ENCODE assay signal across 13 cellular contexts in genomic region chr13:48596128-48596429, GRCh38. TPM values are rescaled to one million over a fixed set of nuclear protein-coding genes. Genes with fewer than 3 reads are reported as not detected.
DNase-seq lines count a peak whose midpoint lies in the region; ATAC-seq and TF ChIP-seq lines count a peak whose summit lies in the region.
"Had no signal": no experiment of that assay in that cellular context is flagged by ENCODE, and none has a peak within 500 bp of the region (broad histone marks: within the 10 kb centered on the region; RNA-seq: fewer than 3 reads in every experiment).

No MANE protein-coding gene starts in this region.

- H3K27me3 ChIP-seq in DND-41 (ENCODE audit: insufficient read depth, low read length, poor library complexity) (no peaks in the 10 kb centered on the region), body of pancreas (no peaks in the 10 kb centered on the region), lung (ENCODE audit: control insufficient read depth, insufficient read depth) (no peaks in the 10 kb centered on the region), osteoblast (ENCODE audit: insufficient read depth, low read length) (no peaks in the 10 kb centered on the region)

- H3K4me3 ChIP-seq in DND-41 (ENCODE audit: low read depth in 1 of 2, low read length in 2 of 2) (no peak overlapping the region), body of pancreas (no peak overlapping the region), lung (no peak overlapping the region), osteoblast (ENCODE audit: insufficient read depth, low read length) (no peak overlapping the region), lower leg skin (ENCODE audit: low read depth, poor library complexity, severe bottlenecking) (no peak overlapping the region)

- DNase-seq in DND-41 = no peak
- peak; percentile 29 for DNase-seq in NCI-H69 (lab: John Stamatoyannopoulos, UW)
- peak; percentile 39 to 64 (median 58) for DNase-seq in body of pancreas
- DNase-seq in lung (ENCODE audit: low spot score) = peak; percentile 25
- no peak for DNase-seq in stimulated activated CD4-positive, alpha-beta T cell treated with anti-CD3 and anti-CD28 coated beads, Interleukin-4, amount 100 ng/mL, for 1 hour
- no peak for DNase-seq in osteoblast (ENCODE audit: insufficient read length, low spot score, missing footprints)
- no peak for DNase-seq in lower leg skin (ENCODE audit: low spot score in 2 of 2)
- DNase-seq: SHP77 treated with DMSO at 0.1 percent for 48 hours had no signal

- H3K4me2 ChIP-seq in DND-41 (ENCODE audit: insufficient read depth, low read length) = no peak overlapping the region
- no peak overlapping the region for H3K4me2 ChIP-seq in osteoblast (ENCODE audit: insufficient read depth, low read length)
- H3K4me2 ChIP-seq: KMS-11 had no signal

- no peaks in the 10 kb centered on the region for H4K20me1 ChIP-seq in DND-41 (ENCODE audit: insufficient read depth, low read length)
- no peaks in the 10 kb centered on the region for H4K20me1 ChIP-seq in osteoblast (ENCODE audit: insufficient read depth, low read length)

- H2AFZ ChIP-seq in DND-41 (ENCODE audit: low read depth, low read length) (peak overlapping the region; percentile 48), osteoblast (ENCODE audit: low read length) (no peak overlapping the region)

- no peaks in the 10 kb centered on the region for H3K36me3 ChIP-seq in DND-41 (ENCODE audit: insufficient read depth, low read length)
- H3K36me3 ChIP-seq in body of pancreas (replicated peaks in 1 of 2; ENCODE audit: insufficient read depth in 1 of 2, low read depth in 2 of 2) = no peaks in the 10 kb centered on the region
- no peaks in the 10 kb centered on the region for H3K36me3 ChIP-seq in lung (ENCODE audit: control insufficient read depth in 2 of 2, insufficient read depth in 2 of 2, low read length in 2 of 2)
- H3K36me3 ChIP-seq in osteoblast (ENCODE audit: insufficient read depth, low read length) = no peaks in the 10 kb centered on the region

- no peak for TF ChIP-seq POLR2A in body of pancreas (IDR thresholded peaks at IDR 0.05)
- no peak for TF ChIP-seq POLR2A in lower leg skin (IDR thresholded peaks at IDR 0.05)

- ATAC-seq in DND-41 (ENCODE audit: insufficient read depth, low read depth) = 0 out of 3 replicates have a peak, but pooled peaks have one; percentile 3
- ATAC-seq in body of pancreas = peak; percentile 69
- ATAC-seq in lung (ENCODE audit: insufficient read depth, low FRiP score) = no peak

- H3K4me1 ChIP-seq in DND-41 (ENCODE audit: insufficient read depth, low read length) (peaks cover 27% of the 10 kb centered on the region), body of pancreas (peaks cover 39% of the 10 kb centered on the region), lung (ENCODE audit: control insufficient read depth in 2 of 2, insufficient read depth in 2 of 2, low read length in 2 of 2) (no peaks in the 10 kb centered on the region), osteoblast (ENCODE audit: insufficient read depth, low read length) (peaks cover 6% of the 10 kb centered on the region)

- 49 to 52% methylated on average over 2 of the region's 2 CpGs for WGBS in body of pancreas, 2 donors
- 71 to 87% methylated on average over 2 of the region's 2 CpGs for WGBS in lung, 2 donors
- 71 to 79% methylated on average over 2 of the region's 2 CpGs for WGBS in lower leg skin, 2 donors

- H3K79me2 ChIP-seq in DND-41 (ENCODE audit: insufficient read depth, low read length) (no peaks in the 10 kb centered on the region), osteoblast (ENCODE audit: insufficient read depth, low read length) (no peaks in the 10 kb centered on the region)

- H3K9me3 ChIP-seq in DND-41 (ENCODE audit: insufficient read depth, low read length, severe bottlenecking) (peaks cover 15% of the 10 kb centered on the region), body of pancreas (no peaks in the 10 kb centered on the region), lung (ENCODE audit: control insufficient read depth in 2 of 2, insufficient read depth in 1 of 2, low read length in 1 of 2) (peaks cover 0 to 2% of the 10 kb centered on the region in 2 donors), osteoblast (ENCODE audit: low read depth, low read length) (no peaks in the 10 kb centered on the region)

- H3K9ac ChIP-seq in DND-41 (ENCODE audit: low read depth, low read length) = no peak overlapping the region
- H3K9ac ChIP-seq: KMS-11 had no signal

- TF ChIP-seq CTCF in DND-41 (IDR thresholded peaks at IDR 0.05; ENCODE audit: borderline replicate concordance, extremely low read depth, low read length, poor library complexity, severe bottlenecking) = no peak
- no peak for TF ChIP-seq CTCF in body of pancreas (IDR thresholded peaks at IDR 0.05)
- TF ChIP-seq CTCF in lung (IDR thresholded peaks at IDR 0.05; ENCODE audit: control extremely low read depth, extremely low read depth) = no peak
- no peak for TF ChIP-seq CTCF in osteoblast (IDR thresholded peaks at IDR 0.05; ENCODE audit: extremely low read depth, low read depth, low read length)
- TF ChIP-seq CTCF in lower leg skin (IDR thresholded peaks at IDR 0.05) = no peak

- intact Hi-C loops in body of pancreas (cut with DNase I) (no loop called here), lower leg skin (cut with DNase I; ENCODE audit: low total_unique reads) (loop anchor here (10.0 kb wide), 2 partner anchors 139 to 169 kb away; no protein-coding TSS in a partner anchor)

- H3K27ac ChIP-seq in DND-41 (ENCODE audit: low read length) = peak overlapping the region; percentile 69
- H3K27ac ChIP-seq in body of pancreas = peak overlapping the region in 3 of 4 donors; percentile 27 to 55 (median 55)
- no peak overlapping the region for H3K27ac ChIP-seq in lung (ENCODE audit: low read depth in 1 of 2, low read length in 1 of 2)
- H3K27ac ChIP-seq in osteoblast (ENCODE audit: low read depth, low read length) = no peak overlapping the region
- H3K27ac ChIP-seq: HL-60, KMS-11 had no signal

RNA-seq across cellular contexts. Expression of gene CYSLTR2, which starts 57.6 kb away (rescaled TPM):
- under 1 TPM in 1 of 2 donors, not detected in 1; 0.52 TPM for total RNA-seq in body of pancreas
- under 1 TPM; 0.57 to 0.92 TPM for total RNA-seq in lung
- under 1 TPM; 0.32 to 0.51 TPM for polyA plus RNA-seq in lung
- total RNA-seq in osteoblast = under 0.01 TPM in 2 replicates
- 1 to 10 TPM in 2 of 4 donors, under 1 TPM in 2; 0.30 to 2.2 (median 1.4) TPM for total RNA-seq in lower leg skin
- total RNA-seq: Daoy, HT1080, PC-3 had no signal

Comparison
In these comparisons a context has a peak if more than half of its experiments do, and no peak if none do; other contexts are left out.
1. DNase-seq: peak in NCI-H69 (single experiment), body of pancreas (4 of 4) and lung (single experiment); none in DND-41 (single experiment), stimulated activated CD4-positive, alpha-beta T cell treated with anti-CD3 and anti-CD28 coated beads, Interleukin-4, amount 100 ng/mL, for 1 hour (single experiment), osteoblast (single experiment) and lower leg skin (0 of 2).
2. H3K27ac ChIP-seq: peak in DND-41 (single experiment) and body of pancreas (3 of 4); none in lung (0 of 2) and osteoblast (single experiment).